ENCODE assay signal across 9 cellular contexts in genomic region chr19:2274185-2274711, GRCh38. TPM values are rescaled to one million over a fixed set of nuclear protein-coding genes. Genes with fewer than 3 reads are reported as not detected.
DNase-seq lines count a peak whose midpoint lies in the region; ATAC-seq and TF ChIP-seq lines count a peak whose summit lies in the region.
"Had no signal": no experiment of that assay in that cellular context is flagged by ENCODE, and none has a peak within 500 bp of the region (broad histone marks: within the 10 kb centered on the region; RNA-seq: fewer than 3 reads in every experiment).

No MANE protein-coding gene starts in this region.

- intact Hi-C loops in aorta (cut with DNase I) = loop anchor here in 1 of 2 donors (5.0 kb wide), 2 partner anchors 37 to 122 kb away; partner anchors contain the start of genes AP3D1, PLEKHJ1 and SF3A2

- no peaks in the 10 kb centered on the region for H3K9me3 Mint-ChIP-seq in activated T-cell treated with anti-CD3 and anti-CD28 coated beads, Interleukin-2, amount 50 U/mL, for 72 hours
- H3K9me3 Mint-ChIP-seq in activated CD8-positive, alpha-beta T cell treated with anti-CD3 and anti-CD28 coated beads, Interleukin-2, amount 10 ng/mL, durations not matched to agents 7 days and 5 days (ENCODE audit: insufficient read depth) = no peaks in the 10 kb centered on the region

- POLR2A ChIA-PET in activated CD8-positive, alpha-beta T cell treated with anti-CD3 and anti-CD28 coated beads, Interleukin-2, amount 10 ng/mL, durations not matched to agents 7 days and 5 days (lab: Charles Lee) = interaction anchor here (0.6 to 1.9 kb wide), 4 partner anchors 16 to 54 kb away, joined by 3 to 6 read pairs (median 4); partner anchors contain the start of genes LSM7 and PLEKHJ1

- H3K4me1 ChIP-seq in lung (ENCODE audit: control insufficient read depth in 2 of 2, insufficient read depth in 2 of 2, low read length in 2 of 2) (peaks cover 3 to 21% of the 10 kb centered on the region in 2 donors), tibial nerve (peaks cover 0 to 64% (median 42%) of the 10 kb centered on the region in 4 donors), aorta (ENCODE audit: control insufficient read depth in 1 of 2, insufficient read depth in 2 of 2, low read length in 2 of 2) (no peaks in the 10 kb centered on the region)

- peaks cover 16 to 17% of the 10 kb centered on the region in 2 donors for H3K36me3 Mint-ChIP-seq in activated T-cell treated with anti-CD3 and anti-CD28 coated beads, Interleukin-2, amount 50 U/mL, for 72 hours (ENCODE audit: insufficient read depth in 2 of 2)
- peaks cover 42% of the 10 kb centered on the region for H3K36me3 Mint-ChIP-seq in activated CD8-positive, alpha-beta T cell treated with anti-CD3 and anti-CD28 coated beads, Interleukin-2, amount 10 ng/mL, durations not matched to agents 7 days and 5 days (ENCODE audit: low read depth)

- H3K4me1 Mint-ChIP-seq in activated T-cell treated with anti-CD3 and anti-CD28 coated beads, Interleukin-2, amount 50 U/mL, for 72 hours (ENCODE audit: low read depth) = peaks cover 31% of the 10 kb centered on the region
- H3K4me1 Mint-ChIP-seq in activated CD8-positive, alpha-beta T cell treated with anti-CD3 and anti-CD28 coated beads, Interleukin-2, amount 10 ng/mL, durations not matched to agents 7 days and 5 days (ENCODE audit: low read depth) = peaks cover 38% of the 10 kb centered on the region

- H3K27ac ChIP-seq in lung (ENCODE audit: low read depth in 1 of 2, low read length in 1 of 2) (peak overlapping the region; percentile 24 to 92), tibial nerve (peak overlapping the region in 3 of 4 donors; percentile 99 to 100 (median 100)), aorta (ENCODE audit: low read depth in 1 of 2, low read length in 2 of 2) (peak overlapping the region in 1 of 2 donors; percentile 5)

- CTCF ChIA-PET in activated CD8-positive, alpha-beta T cell treated with anti-CD3 and anti-CD28 coated beads, Interleukin-2, amount 10 ng/mL, durations not matched to agents 7 days and 5 days (lab: Charles Lee) = interaction anchor here (0.8 to 2.6 kb wide), 12 partner anchors 11 to 119 kb away, joined by 3 to 25 read pairs (median 4); no protein-coding TSS in a partner anchor

- ATAC-seq in activated T-cell treated with anti-CD3 and anti-CD28 coated beads, Interleukin-2, amount 50 U/mL, for 72 hours (replicated peaks in 1 of 2) = no peak
- ATAC-seq in activated CD8-positive, alpha-beta T cell treated with anti-CD3 and anti-CD28 coated beads, Interleukin-2, amount 10 ng/mL, durations not matched to agents 7 days and 5 days = no peak
- no peak for ATAC-seq in lung (ENCODE audit: insufficient read depth, low FRiP score)
- no peak for ATAC-seq in aorta (ENCODE audit: low FRiP score)

- H3K27ac Mint-ChIP-seq in activated T-cell treated with anti-CD3 and anti-CD28 coated beads, Interleukin-2, amount 50 U/mL, for 72 hours = peak overlapping the region; percentile 69
- peak overlapping the region; percentile 81 for H3K27ac Mint-ChIP-seq in activated CD8-positive, alpha-beta T cell treated with anti-CD3 and anti-CD28 coated beads, Interleukin-2, amount 10 ng/mL, durations not matched to agents 7 days and 5 days

- no peak for TF ChIP-seq EP300 in tibial nerve (IDR thresholded peaks at IDR 0.05)

- H3K27me3 Mint-ChIP-seq in activated T-cell treated with anti-CD3 and anti-CD28 coated beads, Interleukin-2, amount 50 U/mL, for 72 hours (ENCODE audit: low read depth) = no peaks in the 10 kb centered on the region
- no peaks in the 10 kb centered on the region for H3K27me3 Mint-ChIP-seq in activated CD8-positive, alpha-beta T cell treated with anti-CD3 and anti-CD28 coated beads, Interleukin-2, amount 10 ng/mL, durations not matched to agents 7 days and 5 days (ENCODE audit: low read depth)

- no peak for TF ChIP-seq POLR2A in tibial nerve (IDR thresholded peaks at IDR 0.05)

- peaks cover 4 to 31% of the 10 kb centered on the region in 2 donors for H3K36me3 ChIP-seq in lung (ENCODE audit: control insufficient read depth in 2 of 2, insufficient read depth in 2 of 2, low read length in 2 of 2)
- peaks cover 0 to 34% (median 16%) of the 10 kb centered on the region in 3 donors for H3K36me3 ChIP-seq in tibial nerve
- H3K36me3 ChIP-seq in aorta (ENCODE audit: control insufficient read depth in 1 of 2, insufficient read depth in 2 of 2, low read length in 1 of 2) = peaks cover 0 to 2% of the 10 kb centered on the region in 2 donors

- H3K4me3 Mint-ChIP-seq in activated T-cell treated with anti-CD3 and anti-CD28 coated beads, Interleukin-2, amount 50 U/mL, for 72 hours = peak overlapping the region; percentile 88 to 96
- H3K4me3 Mint-ChIP-seq in activated CD8-positive, alpha-beta T cell treated with anti-CD3 and anti-CD28 coated beads, Interleukin-2, amount 10 ng/mL, durations not matched to agents 7 days and 5 days = peak overlapping the region; percentile 70

- H3K27me3 ChIP-seq in lung (ENCODE audit: control insufficient read depth, insufficient read depth) (no peaks in the 10 kb centered on the region), tibial nerve (no peaks in the 10 kb centered on the region), aorta (ENCODE audit: control insufficient read depth in 1 of 2, insufficient read depth in 2 of 2, low read length in 1 of 2) (no peaks in the 10 kb centered on the region)

- TF ChIP-seq CTCF in lung (IDR thresholded peaks at IDR 0.05; ENCODE audit: control extremely low read depth, extremely low read depth) = no peak
- TF ChIP-seq CTCF in tibial nerve (IDR thresholded peaks at IDR 0.05) = no peak

- DNase-seq in activated T-cell treated with anti-CD3 and anti-CD28 coated beads, Interleukin-2, amount 50 U/mL, for 72 hours = no peak
- DNase-seq in activated T-cell treated with anti-CD3 and anti-CD28 coated beads for 4 hours = no peak
- no peak for DNase-seq in activated CD8-positive, alpha-beta T cell treated with anti-CD3 and anti-CD28 coated beads, Interleukin-2, amount 10 ng/mL, durations not matched to agents 7 days and 5 days
- DNase-seq in lung (ENCODE audit: low spot score) = peak; percentile 28
- DNase-seq in tibial nerve (ENCODE audit: low spot score in 2 of 2) = no peak
- no peak for DNase-seq in T1000 (lab: John Stamatoyannopoulos, UW)
- no peak for DNase-seq in aorta
- DNase-seq in activated CD4-positive, alpha-beta T cell treated with anti-CD3 and anti-CD28 coated beads for 1 hour = no peak

- no peak overlapping the region for H3K4me3 ChIP-seq in lung
- H3K4me3 ChIP-seq in tibial nerve = no peak overlapping the region
- no peak overlapping the region for H3K4me3 ChIP-seq in aorta (ENCODE audit: low read length in 2 of 2)

- WGBS in lung, 2 donors = 87 to 88% methylated on average over 9 of the region's 9 CpGs
- 86 to 90% methylated on average over 9 of the region's 9 CpGs for WGBS in tibial nerve, 2 donors
- 86 to 92% methylated on average over 9 of the region's 9 CpGs for WGBS in aorta, 2 donors

- no peaks in the 10 kb centered on the region for H3K9me3 ChIP-seq in lung (ENCODE audit: control insufficient read depth in 2 of 2, insufficient read depth in 1 of 2, low read length in 1 of 2)
- H3K9me3 ChIP-seq in tibial nerve = no peaks in the 10 kb centered on the region
- no peaks in the 10 kb centered on the region for H3K9me3 ChIP-seq in aorta (ENCODE audit: control insufficient read depth, low read length)

RNA-seq across cellular contexts. Expression of gene PEAK3, which starts 7.7 kb away (rescaled TPM):
- total RNA-seq in activated T-cell treated with anti-CD3 and anti-CD28 coated beads, Interleukin-2, amount 50 U/mL, for 72 hours = under 1 TPM in 1 of 2 donors, not detected in 1; 0.09 TPM
- total RNA-seq in activated CD8-positive, alpha-beta T cell treated with anti-CD3 and anti-CD28 coated beads, Interleukin-2, amount 10 ng/mL, durations not matched to agents 7 days and 5 days = under 1 TPM; 0.16 to 0.34 TPM
- 1 to 10 TPM in 1 of 2 donors, under 1 TPM in 1; 0.31 to 6.7 TPM for total RNA-seq in lung
- 1 to 10 TPM in 1 of 2 donors, under 1 TPM in 1; 0.81 to 7.4 TPM for polyA plus RNA-seq in lung
- total RNA-seq in tibial nerve = 1 to 10 TPM in 2 of 4 donors, under 1 TPM in 2; 0.42 to 4.2 (median 2.2) TPM
- 1 to 10 TPM in 1 of 2 donors, under 1 TPM in 1; 0.93 to 1.5 TPM for total RNA-seq in aorta
- under 1 TPM in 1 of 2 donors, not detected in 1; 0.88 TPM for polyA plus RNA-seq in aorta

RNA-seq across cellular contexts. Expression of gene JSRP1, which starts 18.0 kb away (rescaled TPM):
- total RNA-seq in activated T-cell treated with anti-CD3 and anti-CD28 coated beads, Interleukin-2, amount 50 U/mL, for 72 hours = 1 to 10 TPM in 1 of 2 donors, under 1 TPM in 1; 0.72 to 1.6 TPM
- total RNA-seq in activated CD8-positive, alpha-beta T cell treated with anti-CD3 and anti-CD28 coated beads, Interleukin-2, amount 10 ng/mL, durations not matched to agents 7 days and 5 days = not detected
- total RNA-seq in lung (1 to 10 TPM in 1 of 2 donors, under 1 TPM in 1; 0.61 to 2.3 TPM), tibial nerve (not detected), aorta (under 1 TPM in 1 of 2 donors, not detected in 1; 0.42 TPM)
- polyA plus RNA-seq in lung (1 to 10 TPM in 1 of 2 donors, under 1 TPM in 1; 0.69 to 1.1 TPM), aorta (under 1 TPM in 1 of 2 donors, not detected in 1; 0.38 TPM)
- total RNA-seq: H4 had no signal

RNA-seq across cellular contexts. Expression of gene AMH, which starts 25.1 kb away (rescaled TPM):
- 1 to 10 TPM; 4.6 to 10.0 TPM for total RNA-seq in activated T-cell treated with anti-CD3 and anti-CD28 coated beads, Interleukin-2, amount 50 U/mL, for 72 hours
- 10 to 100 TPM; 10.3 to 12.1 TPM for total RNA-seq in activated CD8-positive, alpha-beta T cell treated with anti-CD3 and anti-CD28 coated beads, Interleukin-2, amount 10 ng/mL, durations not matched to agents 7 days and 5 days
- total RNA-seq in lung = 1 to 10 TPM; 2.1 to 3.5 TPM
- 1 to 10 TPM in 1 of 2 donors, under 1 TPM in 1; 0.73 to 1.4 TPM for polyA plus RNA-seq in lung
- total RNA-seq in tibial nerve = 1 to 10 TPM in 2 of 4 donors, under 1 TPM in 1, not detected in 1; 0.59 to 5.4 (median 2.1) TPM
- 1 to 10 TPM; 1.5 to 1.8 TPM for total RNA-seq in aorta
- 1 to 10 TPM; 1.7 to 3.1 TPM for polyA plus RNA-seq in aorta

RNA-seq across cellular contexts. Expression of gene LINGO3, which starts 33.7 kb away (rescaled TPM):
- not detected for total RNA-seq in activated T-cell treated with anti-CD3 and anti-CD28 coated beads, Interleukin-2, amount 50 U/mL, for 72 hours
- under 1 TPM; 0.66 to 0.76 TPM for total RNA-seq in activated CD8-positive, alpha-beta T cell treated with anti-CD3 and anti-CD28 coated beads, Interleukin-2, amount 10 ng/mL, durations not matched to agents 7 days and 5 days
- total RNA-seq in lung (under 1 TPM in 1 of 2 donors, not detected in 1; 0.21 TPM), tibial nerve (under 1 TPM in 1 of 4 donors, not detected in 3; 0.39 TPM), aorta (not detected)
- polyA plus RNA-seq in lung (1 to 10 TPM in 1 of 2 donors, under 1 TPM in 1; 0.10 to 1.0 TPM), aorta (under 1 TPM in 1 of 2 donors, not detected in 1; 0.08 TPM)

RNA-seq across cellular contexts. Expression of gene SF3A2, which starts 37.6 kb away (rescaled TPM):
- 100 to 1,000 TPM; 146 to 147 TPM for total RNA-seq in activated T-cell treated with anti-CD3 and anti-CD28 coated beads, Interleukin-2, amount 50 U/mL, for 72 hours
- total RNA-seq in activated CD8-positive, alpha-beta T cell treated with anti-CD3 and anti-CD28 coated beads, Interleukin-2, amount 10 ng/mL, durations not matched to agents 7 days and 5 days = 100 to 1,000 TPM; 157 to 163 TPM
- total RNA-seq in lung = 100 to 1,000 TPM in 1 of 2 donors, 10 to 100 TPM in 1; 67.5 to 113 TPM
- polyA plus RNA-seq in lung = 10 to 100 TPM; 37.2 to 58.5 TPM
- 10 to 100 TPM; 21.4 to 84.0 (median 51.8) TPM for total RNA-seq in tibial nerve
- 10 to 100 TPM; 56.1 to 62.2 TPM for total RNA-seq in aorta
- polyA plus RNA-seq in aorta = 10 to 100 TPM; 23.8 to 64.9 TPM
